In genomic region chr9:3240651-3241268, GRCh38 we compare ENCODE assay signal across 8 cellular contexts.
DNase-seq lines count a peak whose midpoint lies in the region; ATAC-seq and TF ChIP-seq lines count a peak whose summit lies in the region.

No MANE protein-coding gene starts in this region.

- H3K27ac ChIP-seq in lung (ENCODE audit: low read depth in 1 of 2, low read length in 1 of 2), result no peak overlapping the region

- no peaks in the 10 kb centered on the region for H3K36me3 ChIP-seq in lung (ENCODE audit: control insufficient read depth in 2 of 2, insufficient read depth in 2 of 2, low read length in 2 of 2)

- ATAC-seq in GM18873 (IDR thresholded peaks at IDR 0.05; ENCODE audit: low FRiP score, unreplicated experiment) (peak; percentile 87), HG03103 (IDR thresholded peaks at IDR 0.05; ENCODE audit: low read depth, unreplicated experiment) (peak; percentile 85), lung (ENCODE audit: insufficient read depth, low FRiP score) (peak; percentile 86)

- H3K27me3 ChIP-seq in lung (ENCODE audit: control insufficient read depth, insufficient read depth), result no peaks in the 10 kb centered on the region

- H3K9me3 ChIP-seq in lung (ENCODE audit: control insufficient read depth in 2 of 2, insufficient read depth in 1 of 2, low read length in 1 of 2), result no peaks in the 10 kb centered on the region

- H3K4me3 ChIP-seq in lung, result no peak overlapping the region

- H3K4me1 ChIP-seq in lung (ENCODE audit: control insufficient read depth in 2 of 2, insufficient read depth in 2 of 2, low read length in 2 of 2), result no peaks in the 10 kb centered on the region

- 31 to 40% methylated on average over 3 of the region's 3 CpGs for WGBS in lung, 2 donors

- peak in 11 of 14 donors; percentile 5 to 45 (median 17) for DNase-seq in C1 segment of cervical spinal cord (lab: John Stamatoyannopoulos, UW)
- DNase-seq in NCI-H446 treated with DMSO at 0.1 percent for 48 hours (lab: John Stamatoyannopoulos, UW), result peak; percentile 68
- DNase-seq in activated CD4-positive, alpha-beta T cell treated with anti-CD3 and anti-CD28 coated beads, Interleukin-2, amount 50 U/mL, for 1 hour, result peak; percentile 58
- DNase-seq in dermis microvascular lymphatic vessel endothelial cell (ENCODE audit: low read depth in 2 of 2), result peak; percentile 54 to 76
- peak; percentile 66 for DNase-seq in lung (ENCODE audit: low spot score)
- peak; percentile 15 for DNase-seq in stimulated activated CD8-positive, alpha-beta memory T cell treated with anti-CD3 and anti-CD28 coated beads, Interleukin-12 subunit alpha, Interleukin-12 subunit beta, amount 100 ng/mL, for 4 hours (ENCODE audit: low read depth)

- peak; percentile 63 for TF ChIP-seq CTCF in lung (IDR thresholded peaks at IDR 0.05; ENCODE audit: control extremely low read depth, extremely low read depth)

Comparison
In these comparisons a context has a peak if more than half of its experiments do, and no peak if none do; other contexts are left out.
1. DNase-seq: peak in every context shown above with its lines; median percentile 68 in NCI-H446 treated with DMSO at 0.1 percent for 48 hours; 66 in lung; 65 in dermis microvascular lymphatic vessel endothelial cell; 58 in activated CD4-positive, alpha-beta T cell treated with anti-CD3 and anti-CD28 coated beads, Interleukin-2, amount 50 U/mL, for 1 hour; 17 in C1 segment of cervical spinal cord; 15 in stimulated activated CD8-positive, alpha-beta memory T cell treated with anti-CD3 and anti-CD28 coated beads, Interleukin-12 subunit alpha, Interleukin-12 subunit beta, amount 100 ng/mL, for 4 hours.